In the genomic region with DNA sequence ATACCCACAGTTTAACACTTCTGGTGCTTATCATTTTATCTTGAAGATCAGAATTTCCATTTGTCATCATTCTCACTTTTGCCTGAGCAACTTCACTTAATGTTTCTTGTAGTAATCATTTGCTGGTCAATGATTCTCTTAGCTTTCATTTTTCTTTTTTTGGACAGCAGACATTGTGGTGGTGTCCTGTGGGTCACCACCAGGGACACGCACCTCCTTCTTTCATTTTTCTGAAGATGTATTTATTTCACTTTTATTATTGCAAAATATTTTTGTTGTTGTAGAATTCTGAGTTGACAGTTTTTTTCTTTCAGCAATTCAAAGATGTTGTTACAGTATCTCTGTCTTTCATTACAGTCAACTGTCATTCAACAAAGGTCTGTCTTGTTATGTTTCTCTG, we compare ENCODE assay signal across 26 cellular contexts.
"Had no signal": no experiment of that assay in that cellular context is flagged by ENCODE, and none has a peak within 500 bp of the region (broad histone marks: within the 10 kb centered on the region; RNA-seq: fewer than 3 reads in every experiment).

No MANE protein-coding gene starts in this region.

- H3K4me3 Mint-ChIP-seq: immature natural killer cell; mesothelial cell of epicardium; naive B cell; natural killer cell; nephron progenitor cell; stimulated activated memory B cell treated with anti-CD40 and anti-IgM and Interleukin-4, amounts not matched to agents 10 μg/mL and 1 μg/mL and 100 μg/mL, for 72 hours; stimulated activated naive CD8-positive, alpha-beta T cell treated with anti-CD3 and anti-CD28 coated beads, Interleukin-15, amount 100 ng/mL, for 72 hours had no signal

- H3K36me3 Mint-ChIP-seq: mesothelial cell of epicardium; naive B cell; natural killer cell; stimulated activated memory B cell treated with anti-CD40 and anti-IgM and Interleukin-4, amounts not matched to agents 10 μg/mL and 1 μg/mL and 100 μg/mL, for 72 hours had no signal

- H3K27ac ChIP-seq: left lung, lower lobe of right lung, ovary, right atrium auricular region, right lobe of liver, tibial nerve, upper lobe of left lung, vagina had no signal

- DNase-seq: immature natural killer cell; kidney; left colon; left lung; lower lobe of right lung; mesendoderm; naive B cell; natural killer cell; nephron progenitor cell; ovary; right lobe of liver; stimulated activated CD4-positive, alpha-beta T cell treated with anti-CD3 and anti-CD28 coated beads, Interleukin-1b, Interleukin-23, amount 100 ng/mL, for 48 hours; stimulated activated CD4-positive, alpha-beta T cell treated with anti-CD3 and anti-CD28 coated beads, Interleukin-2, amount 100 ng/mL, for 48 hours; stimulated activated CD4-positive, alpha-beta T cell treated with anti-CD3 and anti-CD28 coated beads, Interleukin-4, amount 100 ng/mL, for 4 hours; stimulated activated CD8-positive, alpha-beta memory T cell treated with anti-CD3 and anti-CD28 coated beads, Interleukin-4, amount 100 ng/mL, for 48 hours; stimulated activated naive CD4-positive, alpha-beta T cell treated with Interleukin-2 at 50 U/mL for 16 hours; stimulated activated naive CD8-positive, alpha-beta T cell treated with anti-CD3 and anti-CD28 coated beads, Interleukin-15, amount 100 ng/mL, for 72 hours; substantia nigra; upper lobe of left lung had no signal

- H3K36me3 ChIP-seq: left lung, lower lobe of right lung, ovary, right atrium auricular region, right lobe of liver, tibial nerve, upper lobe of left lung, vagina had no signal

- H3K9me3 Mint-ChIP-seq: immature natural killer cell; natural killer cell; nephron progenitor cell; stimulated activated memory B cell treated with anti-CD40 and anti-IgM and Interleukin-4, amounts not matched to agents 10 μg/mL and 1 μg/mL and 100 μg/mL, for 72 hours had no signal

- H3K9me3 ChIP-seq: left lung, lower lobe of right lung, ovary, right atrium auricular region, right lobe of liver, tibial nerve, upper lobe of left lung, vagina had no signal

- H3K27ac Mint-ChIP-seq: immature natural killer cell; mesothelial cell of epicardium; naive B cell; natural killer cell; nephron progenitor cell; progenitor cell of endocrine pancreas; stimulated activated memory B cell treated with anti-CD40 and anti-IgM and Interleukin-4, amounts not matched to agents 10 μg/mL and 1 μg/mL and 100 μg/mL, for 72 hours; stimulated activated naive CD8-positive, alpha-beta T cell treated with anti-CD3 and anti-CD28 coated beads, Interleukin-15, amount 100 ng/mL, for 72 hours had no signal

- H3K4me1 Mint-ChIP-seq: mesothelial cell of epicardium; naive B cell; stimulated activated memory B cell treated with anti-CD40 and anti-IgM and Interleukin-4, amounts not matched to agents 10 μg/mL and 1 μg/mL and 100 μg/mL, for 72 hours had no signal

- H3K4me1 ChIP-seq: left lung, lower lobe of right lung, right atrium auricular region, right lobe of liver, tibial nerve, upper lobe of left lung, vagina had no signal

- H3K4me2 ChIP-seq: smooth muscle cell had no signal

- H3K4me3 ChIP-seq: left lung, lower lobe of right lung, ovary, right atrium auricular region, right lobe of liver, smooth muscle cell, tibial nerve, upper lobe of left lung, vagina had no signal

- ATAC-seq: left colon; left lung; lower lobe of right lung; natural killer cell; right lobe of liver; stimulated activated memory B cell treated with anti-CD40 and anti-IgM and Interleukin-4, amounts not matched to agents 10 μg/mL and 1 μg/mL and 100 μg/mL, for 72 hours; stimulated activated naive CD8-positive, alpha-beta T cell treated with anti-CD3 and anti-CD28 coated beads, Interleukin-15, amount 100 ng/mL, for 72 hours had no signal

- H3K27me3 ChIP-seq: ovary, right atrium auricular region, right lobe of liver, tibial nerve, upper lobe of left lung, vagina had no signal
